Comparison of ENCODE assay signal across 8 cellular contexts in the genomic region with DNA sequence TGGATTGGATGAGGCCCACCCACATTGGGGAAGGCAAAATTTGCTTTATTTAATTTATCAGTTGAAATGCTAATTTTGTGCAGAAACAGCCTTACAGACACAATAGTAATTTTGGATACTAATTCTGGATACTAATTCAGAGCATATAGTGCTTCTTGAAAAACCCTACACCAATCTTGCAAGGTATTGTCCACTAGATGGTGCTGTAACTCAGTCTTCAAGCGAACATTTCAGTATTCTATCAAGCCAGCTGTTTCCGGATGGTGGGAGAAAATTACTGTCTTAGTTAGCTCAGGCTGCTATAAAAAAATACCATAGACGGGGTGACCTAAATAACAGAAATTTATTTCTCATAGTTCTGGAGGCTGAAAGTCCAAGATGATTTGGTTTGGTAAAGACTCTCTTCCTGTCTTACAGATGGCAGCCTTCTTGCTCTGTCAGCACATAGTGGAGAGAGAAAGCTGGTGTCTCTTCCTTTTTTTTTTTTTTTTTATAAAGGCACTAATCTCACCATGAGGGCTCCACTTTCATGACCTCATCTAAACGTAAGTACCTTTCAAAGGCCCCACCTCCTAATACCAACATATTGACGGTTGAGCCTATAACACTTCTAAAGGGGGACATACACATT.
DNase-seq lines count a peak whose midpoint lies in the region; ATAC-seq and TF ChIP-seq lines count a peak whose summit lies in the region.

No MANE protein-coding gene starts in this region.

- TF ChIP-seq CTCF in cardiac fibroblast (IDR thresholded peaks at IDR 0.05; ENCODE audit: low read depth, low read length) (no peak), psoas muscle (IDR thresholded peaks at IDR 0.05) (peak; percentile 7)

- no peak overlapping the region for H3K27ac ChIP-seq in psoas muscle

- peak; percentile 73 for DNase-seq in SIG-M5 treated with dmso at 0.1 percent for 504 hours (lab: John Stamatoyannopoulos, UW; ENCODE audit: unreplicated experiment)
- no peak for DNase-seq in SIG-M5 (lab: John Stamatoyannopoulos, UW)
- peak; percentile 4 for DNase-seq in NCI-H510A (lab: John Stamatoyannopoulos, UW)
- peak; percentile 45 to 55 for DNase-seq in cardiac fibroblast (ENCODE audit: low read depth in 2 of 2)
- DNase-seq in psoas muscle, result no peak

- no peak overlapping the region for H3K4me3 ChIP-seq in cardiac fibroblast (replicated peaks in 1 of 2; ENCODE audit: low read depth in 2 of 2, low read length in 2 of 2)
- no peak overlapping the region for H3K4me3 ChIP-seq in psoas muscle

- no peaks in the 10 kb centered on the region for H3K27me3 ChIP-seq in psoas muscle (ENCODE audit: insufficient read depth in 3 of 3, low read length in 2 of 3)

- ATAC-seq in psoas muscle (no peak), GM19395 (IDR thresholded peaks at IDR 0.05; ENCODE audit: unreplicated experiment) (no peak), GM21390 (IDR thresholded peaks at IDR 0.05; ENCODE audit: unreplicated experiment) (no peak)
- no peak for ATAC-seq in activated CD4-positive, CD25-positive, alpha-beta regulatory T cell treated with anti-CD3 and anti-CD28 coated beads, Interleukin-2, amount 50 U/mL, for 24 hours

- H3K4me1 ChIP-seq in psoas muscle, result no peaks in the 10 kb centered on the region

- intact Hi-C loops in psoas muscle (cut with DNase I), result no loop called here

- H3K9me3 ChIP-seq in psoas muscle, result no peaks in the 10 kb centered on the region

- 23 to 35% (median 31%) methylated on average over 5 of the region's 5 CpGs for WGBS in psoas muscle, 3 donors

- no peaks in the 10 kb centered on the region for H3K36me3 ChIP-seq in psoas muscle (ENCODE audit: insufficient read depth in 1 of 2, low read depth in 1 of 2)

Comparison
In these comparisons a context has a peak if more than half of its experiments do, and no peak if none do; other contexts are left out.
1. DNase-seq: peak in SIG-M5 treated with dmso at 0.1 percent for 504 hours (single experiment), NCI-H510A (single experiment) and cardiac fibroblast (2 of 2); none in SIG-M5 (single experiment) and psoas muscle (0 of 2).